19 cellular contexts compared by ENCODE assay signal in genomic region chr7:149334219-149334618, GRCh38.
"Had no signal": no experiment of that assay in that cellular context is flagged by ENCODE, and none has a peak within 500 bp of the region (broad histone marks: within the 10 kb centered on the region; RNA-seq: fewer than 3 reads in every experiment).

No MANE protein-coding gene starts in this region.

- H3K9me3 ChIP-seq: esophagus squamous epithelium, thyroid gland had no signal

- H3K36me3 ChIP-seq: esophagus squamous epithelium, thyroid gland had no signal

- DNase-seq: activated CD4-positive, alpha-beta T cell treated with anti-CD3 and anti-CD28 coated beads, Interleukin-2, amount 10 ng/mL, durations not matched to agents 7 days and 5 days; activated CD4-positive, CD25-positive, alpha-beta regulatory T cell; activated CD8-positive, alpha-beta memory T cell treated with anti-CD3 and anti-CD28 coated beads, Interleukin-2, amount 50 U/mL, for 48 hours; activated gamma-delta T cell treated with Interleukin-2 at 50 U/mL for 16 hours; amniotic stem cell; central memory CD4-positive, alpha-beta T cell; cortex of kidney; effector CD4-positive, alpha-beta T cell; esophagus squamous epithelium; foreskin keratinocyte; head of caudate nucleus; kidney glomerular epithelial cell; left ventricle myocardium superior; mesenchymal stem cell; natural killer cell; posterior cingulate gyrus; retina; stimulated activated naive B cell treated with anti-CD40 and anti-IgM and Interleukin-4, amounts not matched to agents 10 μg/mL and 1 μg/mL and 100 μg/mL, for 72 hours; thyroid gland had no signal

- ATAC-seq: foreskin keratinocyte; left ventricle myocardium superior; natural killer cell; stimulated activated naive B cell treated with anti-CD40 and anti-IgM and Interleukin-4, amounts not matched to agents 10 μg/mL and 1 μg/mL and 100 μg/mL, for 72 hours had no signal

- H3K4me3 ChIP-seq: esophagus squamous epithelium, thyroid gland had no signal

- H3K27ac ChIP-seq: esophagus squamous epithelium, foreskin keratinocyte, thyroid gland had no signal

- H3K27me3 ChIP-seq: thyroid gland had no signal

- H3K4me1 ChIP-seq: esophagus squamous epithelium, foreskin keratinocyte, thyroid gland had no signal
